In the genomic region with DNA sequence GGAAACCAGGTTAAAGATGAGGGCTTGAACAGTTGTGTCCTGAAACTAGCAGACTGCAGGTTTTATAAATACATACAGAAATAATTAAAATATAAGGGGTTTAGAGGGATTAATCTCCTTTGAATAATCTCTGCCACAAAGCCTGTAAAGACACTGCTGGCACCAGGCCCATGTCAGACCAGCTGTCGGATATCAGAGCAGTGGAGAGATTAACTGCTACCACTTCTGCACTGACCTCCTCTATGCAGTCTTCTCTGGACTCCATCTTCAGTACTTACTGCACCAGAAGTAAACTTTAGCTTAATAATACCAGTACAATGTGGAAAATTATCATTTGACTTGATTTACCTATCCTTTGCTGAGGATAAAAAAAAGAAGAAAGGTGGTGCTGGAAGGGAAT, we compare ENCODE assay signal across 1 cellular context.
TF ChIP-seq lines count a peak whose summit lies in the region.

No MANE protein-coding gene starts in this region.

TF ChIP-seq in WTC11, 78 proteins besides CTCF, POLR2A, EP300 and RAD21 (continued from another document):
- TF ChIP-seq, protein P1, sequence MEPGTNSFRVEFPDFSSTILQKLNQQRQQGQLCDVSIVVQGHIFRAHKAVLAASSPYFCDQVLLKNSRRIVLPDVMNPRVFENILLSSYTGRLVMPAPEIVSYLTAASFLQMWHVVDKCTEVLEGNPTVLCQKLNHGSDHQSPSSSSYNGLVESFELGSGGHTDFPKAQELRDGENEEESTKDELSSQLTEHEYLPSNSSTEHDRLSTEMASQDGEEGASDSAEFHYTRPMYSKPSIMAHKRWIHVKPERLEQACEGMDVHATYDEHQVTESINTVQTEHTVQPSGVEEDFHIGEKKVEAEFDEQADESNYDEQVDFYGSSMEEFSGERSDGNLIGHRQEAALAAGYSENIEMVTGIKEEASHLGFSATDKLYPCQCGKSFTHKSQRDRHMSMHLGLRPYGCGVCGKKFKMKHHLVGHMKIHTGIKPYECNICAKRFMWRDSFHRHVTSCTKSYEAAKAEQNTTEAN (CRISPR knock-in tag; IDR thresholded peaks at IDR 0.05) = no peak
